In genomic region chr1:9912264-9912936, GRCh38 we compare ENCODE assay signal across 13 cellular contexts. TPM values are rescaled to one million over a fixed set of nuclear protein-coding genes. Genes with fewer than 3 reads are reported as not detected.
DNase-seq lines count a peak whose midpoint lies in the region; ATAC-seq and TF ChIP-seq lines count a peak whose summit lies in the region.
"Had no signal": no experiment of that assay in that cellular context is flagged by ENCODE, and none has a peak within 500 bp of the region (broad histone marks: within the 10 kb centered on the region; RNA-seq: fewer than 3 reads in every experiment).

No MANE protein-coding gene starts in this region.

- H3K4me1 ChIP-seq in neutrophil (ENCODE audit: control insufficient read depth in 1 of 2, insufficient read depth in 1 of 2, low read depth in 1 of 2, low read length in 1 of 2) (peaks cover 29 to 35% of the 10 kb centered on the region in 2 experiments), HAP-1 (peaks cover 8% of the 10 kb centered on the region)

- peak overlapping the region; percentile 29 for H3K27ac ChIP-seq in neutrophil

- H3K27me3 Mint-ChIP-seq in activated CD4-positive, alpha-beta T cell treated with anti-CD3 and anti-CD28 coated beads, Interleukin-2, amount 10 ng/mL, durations not matched to agents 24 days and 14 days: peaks cover 5% of the 10 kb centered on the region
- no peaks in the 10 kb centered on the region for H3K27me3 Mint-ChIP-seq in effector memory CD8-positive, alpha-beta T cell

- H3K36me3 Mint-ChIP-seq in activated CD4-positive, alpha-beta T cell treated with anti-CD3 and anti-CD28 coated beads, Interleukin-2, amount 10 ng/mL, durations not matched to agents 24 days and 14 days (ENCODE audit: low read depth): no peaks in the 10 kb centered on the region
- H3K36me3 Mint-ChIP-seq in effector memory CD8-positive, alpha-beta T cell (ENCODE audit: insufficient read depth): peaks cover 9% of the 10 kb centered on the region

- H3K9me3 ChIP-seq in neutrophil (no peaks in the 10 kb centered on the region), HAP-1 (no peaks in the 10 kb centered on the region)
- H3K9me3 ChIP-seq: vagina had no signal

- H3K4me3 ChIP-seq in neutrophil (ENCODE audit: low read depth in 1 of 2, low read length in 1 of 2) (no peak overlapping the region), HAP-1 (no peak overlapping the region)
- H3K4me3 ChIP-seq: vagina had no signal

- H3K4me3 Mint-ChIP-seq in activated CD4-positive, alpha-beta T cell treated with anti-CD3 and anti-CD28 coated beads, Interleukin-2, amount 10 ng/mL, durations not matched to agents 24 days and 14 days: peak overlapping the region; percentile 39
- peak overlapping the region; percentile 34 to 36 for H3K4me3 Mint-ChIP-seq in effector memory CD8-positive, alpha-beta T cell

- H3K36me3 ChIP-seq in neutrophil (no peaks in the 10 kb centered on the region), HAP-1 (replicated peaks) (no peaks in the 10 kb centered on the region)
- H3K36me3 ChIP-seq: vagina had no signal

- H3K27me3 ChIP-seq in neutrophil (no peaks in the 10 kb centered on the region), HAP-1 (ENCODE audit: low read depth) (0 out of 2 replicates have a peak, but pooled peaks cover 3% of the 10 kb centered on the region)
- H3K27me3 ChIP-seq: vagina had no signal

- TF ChIP-seq CTCF in neutrophil (IDR thresholded peaks at IDR 0.05): no peak

- H3K4me1 Mint-ChIP-seq in activated CD4-positive, alpha-beta T cell treated with anti-CD3 and anti-CD28 coated beads, Interleukin-2, amount 10 ng/mL, durations not matched to agents 24 days and 14 days: peaks cover 29% of the 10 kb centered on the region
- H3K4me1 Mint-ChIP-seq in effector memory CD8-positive, alpha-beta T cell (ENCODE audit: low read depth in 2 of 2): peaks cover 29 to 32% of the 10 kb centered on the region in 2 donors

- H3K9me3 Mint-ChIP-seq in activated CD4-positive, alpha-beta T cell treated with anti-CD3 and anti-CD28 coated beads, Interleukin-2, amount 10 ng/mL, durations not matched to agents 24 days and 14 days: no peaks in the 10 kb centered on the region
- no peaks in the 10 kb centered on the region for H3K9me3 Mint-ChIP-seq in effector memory CD8-positive, alpha-beta T cell

- in situ Hi-C loops in HAP-1 (cut with MboI; ENCODE audit: low sequenced_read_pairs): no loop called here

- intact Hi-C loops in activated CD4-positive, alpha-beta T cell treated with anti-CD3 and anti-CD28 coated beads, Interleukin-2, amount 10 ng/mL, durations not matched to agents 24 days and 14 days (cut with micrococcal nuclease): no loop called here

- peak overlapping the region; percentile 66 for H3K27ac Mint-ChIP-seq in activated CD4-positive, alpha-beta T cell treated with anti-CD3 and anti-CD28 coated beads, Interleukin-2, amount 10 ng/mL, durations not matched to agents 24 days and 14 days
- H3K27ac Mint-ChIP-seq in effector memory CD8-positive, alpha-beta T cell: peak overlapping the region in 1 of 2 donors; percentile 93

- no peak for ATAC-seq in effector memory CD8-positive, alpha-beta T cell (replicated peaks)
- ATAC-seq: left colon had no signal

- no peak for DNase-seq in activated CD4-positive, alpha-beta T cell treated with anti-CD3 and anti-CD28 coated beads, Interleukin-2, amount 10 ng/mL, durations not matched to agents 24 days and 14 days
- DNase-seq in activated CD4-positive, alpha-beta T cell treated with anti-CD3 and anti-CD28 coated beads for 4 hours: no peak
- peak; percentile 55 to 71 for DNase-seq in NOMO-1 (lab: John Stamatoyannopoulos, UW; ENCODE audit: unreplicated experiment in 2 of 2)
- no peak for DNase-seq in effector memory CD8-positive, alpha-beta T cell
- no peak for DNase-seq in HAP-1 (ENCODE audit: low spot score in 2 of 2)
- DNase-seq in anterior cingulate cortex (lab: John Stamatoyannopoulos, UW): no peak
- DNase-seq in D341Med (ENCODE audit: low spot score): no peak
- DNase-seq: foreskin fibroblast, H7, NCI-H146 had no signal

RNA-seq across cellular contexts. Expression of gene CTNNBIP1, which starts 2.3 kb away (rescaled TPM):
- 5.8 and 7.3 TPM in 2 replicates for total RNA-seq in activated CD4-positive, alpha-beta T cell treated with anti-CD3 and anti-CD28 coated beads, Interleukin-2, amount 10 ng/mL, durations not matched to agents 24 days and 14 days

RNA-seq across cellular contexts. Expression of gene LZIC, which starts 30.8 kb away (rescaled TPM):
- total RNA-seq in activated CD4-positive, alpha-beta T cell treated with anti-CD3 and anti-CD28 coated beads, Interleukin-2, amount 10 ng/mL, durations not matched to agents 24 days and 14 days: 35.1 and 35.9 TPM in 2 replicates

RNA-seq across cellular contexts. Expression of gene NMNAT1, which starts 30.9 kb away (rescaled TPM):
- 5.7 and 6.0 TPM in 2 replicates for total RNA-seq in activated CD4-positive, alpha-beta T cell treated with anti-CD3 and anti-CD28 coated beads, Interleukin-2, amount 10 ng/mL, durations not matched to agents 24 days and 14 days

Comparison
In these comparisons a context has a peak if more than half of its experiments do, and no peak if none do; other contexts are left out.
1. DNase-seq: peak in NOMO-1 (2 of 2); none in activated CD4-positive, alpha-beta T cell treated with anti-CD3 and anti-CD28 coated beads, Interleukin-2, amount 10 ng/mL, durations not matched to agents 24 days and 14 days (single experiment), activated CD4-positive, alpha-beta T cell treated with anti-CD3 and anti-CD28 coated beads for 4 hours (0 of 2), effector memory CD8-positive, alpha-beta T cell (0 of 3), HAP-1 (0 of 2), anterior cingulate cortex (0 of 58) and D341Med (single experiment).